13 cellular contexts compared by ENCODE assay signal in genomic region chr10:10798543-10799192, GRCh38.
DNase-seq lines count a peak whose midpoint lies in the region; ATAC-seq, FAIRE-seq and TF ChIP-seq lines count a peak whose summit lies in the region.
"Had no signal": no experiment of that assay in that cellular context is flagged by ENCODE, and none has a peak within 500 bp of the region (broad histone marks: within the 10 kb centered on the region; RNA-seq: fewer than 3 reads in every experiment).

No MANE protein-coding gene starts in this region.

- peak overlapping the region in 1 of 2 experiments; percentile 42 for H2BK12ac ChIP-seq in mesenchymal stem cell (ENCODE audit: low read length in 2 of 2)

- H3K4me3 ChIP-seq in MG63 (0 out of 2 replicates have a peak overlapping the region, but pooled peaks have one; percentile 1), esophagus muscularis mucosa (peak overlapping the region; percentile 38 to 58 (median 48)), mesenchymal stem cell (ENCODE audit: insufficient read depth in 1 of 2, low read depth in 1 of 2, low read length in 2 of 2) (peak overlapping the region in 1 of 2 experiments; percentile 70), body of pancreas (no peak overlapping the region)
- H3K4me3 ChIP-seq: GM12878 had no signal

- TF ChIP-seq POLR2A in esophagus muscularis mucosa (IDR thresholded peaks at IDR 0.05; ENCODE audit: low read depth) (no peak), body of pancreas (IDR thresholded peaks at IDR 0.05) (no peak)

- TF ChIP-seq CTCF in esophagus muscularis mucosa (IDR thresholded peaks at IDR 0.05) (no peak), body of pancreas (IDR thresholded peaks at IDR 0.05) (no peak)

- H3K9ac ChIP-seq in mesenchymal stem cell (ENCODE audit: low read length): peak overlapping the region; percentile 93

- no peaks in the 10 kb centered on the region for H3K79me1 ChIP-seq in mesenchymal stem cell (replicated peaks; ENCODE audit: low read length, poor library complexity, severe bottlenecking)

- H2BK5ac ChIP-seq in mesenchymal stem cell (ENCODE audit: low read depth, low read length, poor library complexity, severe bottlenecking): peak overlapping the region; percentile 9

- no peak overlapping the region for H3K14ac ChIP-seq in mesenchymal stem cell (ENCODE audit: low read length in 2 of 2)

- intact Hi-C loops in esophagus muscularis mucosa (cut with DNase I) (loop anchor here (5.0 to 10.0 kb wide), 2 partner anchors 69 to 216 kb away; partner anchors contain the start of gene CELF2), body of pancreas (cut with DNase I) (no loop called here)

- ATAC-seq in body of pancreas (no peak), HG02884 (IDR thresholded peaks at IDR 0.05; ENCODE audit: unreplicated experiment) (no peak)
- ATAC-seq: GM12878; stimulated activated memory B cell treated with anti-CD40 and anti-IgM and Interleukin-4, amounts not matched to agents 10 μg/mL and 1 μg/mL and 100 μg/mL, for 72 hours had no signal

- peaks cover 12 to 92% (median 77%) of the 10 kb centered on the region in 4 donors for H3K4me1 ChIP-seq in esophagus muscularis mucosa
- H3K4me1 ChIP-seq in mesenchymal stem cell (ENCODE audit: control insufficient read depth, insufficient read depth, low read depth, low read length): peaks cover 7% of the 10 kb centered on the region
- no peaks in the 10 kb centered on the region for H3K4me1 ChIP-seq in body of pancreas

- H3K23ac ChIP-seq in mesenchymal stem cell (ENCODE audit: low read length in 2 of 2): no peak overlapping the region

- H3K4me2 ChIP-seq in mesenchymal stem cell (ENCODE audit: low read length, poor library complexity, severe bottlenecking): peak overlapping the region; percentile 41

- 28% methylated on average over 22 of the region's 22 CpGs for WGBS in esophagus muscularis mucosa
- 72% methylated on average over 12 of the region's 22 CpGs for WGBS in mesenchymal stem cell
- 31 to 44% methylated on average over 22 of the region's 22 CpGs for whole genome bisulfite sequencing in body of pancreas, 2 donors

- H2AFZ ChIP-seq in mesenchymal stem cell (ENCODE audit: low read depth, low read length): no peak overlapping the region

- 0 out of 2 replicates have a peak, but pooled peaks cover 2% of the 10 kb centered on the region for H3K9me3 ChIP-seq in MG63
- no peaks in the 10 kb centered on the region for H3K9me3 ChIP-seq in esophagus muscularis mucosa
- no peaks in the 10 kb centered on the region for H3K9me3 ChIP-seq in mesenchymal stem cell (ENCODE audit: control insufficient read depth, low read length)
- peaks cover 0 to 9% (median 0%) of the 10 kb centered on the region in 3 donors for H3K9me3 ChIP-seq in body of pancreas

- H3K18ac ChIP-seq in mesenchymal stem cell (ENCODE audit: low read depth in 1 of 2, low read length in 2 of 2): peak overlapping the region in 1 of 2 experiments; percentile 66

- H3K27me3 ChIP-seq in MG63 (no peaks in the 10 kb centered on the region), esophagus muscularis mucosa (no peaks in the 10 kb centered on the region), mesenchymal stem cell (ENCODE audit: control insufficient read depth in 1 of 2, insufficient read depth in 1 of 2, low read length in 2 of 2) (no peaks in the 10 kb centered on the region), body of pancreas (no peaks in the 10 kb centered on the region)

- H2AK5ac ChIP-seq in mesenchymal stem cell (ENCODE audit: low read length, severe bottlenecking): peak overlapping the region; percentile 36

- no peak for TF ChIP-seq EP300 in esophagus muscularis mucosa (IDR thresholded peaks at IDR 0.05)

- peak overlapping the region; percentile 83 to 89 (median 84) for H3K27ac ChIP-seq in esophagus muscularis mucosa (replicated peaks in 1 of 4)
- peak overlapping the region; percentile 81 for H3K27ac ChIP-seq in mesenchymal stem cell (ENCODE audit: low read length, poor library complexity, severe bottlenecking)
- peak overlapping the region; percentile 72 for H3K27ac ChIP-seq in temporal lobe (ENCODE audit: low read depth, low read length)
- peak overlapping the region in 1 of 4 donors; percentile 17 for H3K27ac ChIP-seq in body of pancreas

- no peaks in the 10 kb centered on the region for H3K36me3 ChIP-seq in MG63
- no peaks in the 10 kb centered on the region for H3K36me3 ChIP-seq in esophagus muscularis mucosa
- no peaks in the 10 kb centered on the region for H3K36me3 ChIP-seq in mesenchymal stem cell (ENCODE audit: control insufficient read depth in 1 of 2, insufficient read depth in 2 of 2, low read depth in 1 of 2, low read length in 2 of 2)
- no peaks in the 10 kb centered on the region for H3K36me3 ChIP-seq in body of pancreas (replicated peaks in 1 of 2; ENCODE audit: insufficient read depth in 1 of 2, low read depth in 2 of 2)

- DNase-seq in MG63 (no peak), esophagus muscularis mucosa (ENCODE audit: extremely low spot score) (no peak), mesenchymal stem cell (no peak), NCI-H2081 (lab: John Stamatoyannopoulos, UW) (no peak), body of pancreas (no peak), HTR-8/SVneo (ENCODE audit: insufficient read length, low spot score) (no peak)
- DNase-seq: activated T-cell treated with anti-CD3 and anti-CD28 coated beads, Interleukin-2, amount 50 U/mL, for 1 hour; stimulated activated CD4-positive, alpha-beta T cell treated with anti-CD3 and anti-CD28 coated beads, Interleukin-12 subunit alpha, Interleukin-12 subunit beta, amount 100 ng/mL, for 4 hours; T1000 had no signal

- FAIRE-seq in HTR-8/SVneo (lab: Jason Lieb, UNC): no peak
- FAIRE-seq: GM12878 had no signal

- peak overlapping the region; percentile 14 for H4K91ac ChIP-seq in mesenchymal stem cell (ENCODE audit: low read length)

- H2BK15ac ChIP-seq in mesenchymal stem cell (ENCODE audit: low read depth, poor library complexity, severe bottlenecking): no peak overlapping the region

- no peak overlapping the region for H3K4ac ChIP-seq in mesenchymal stem cell (ENCODE audit: low read depth in 1 of 2, low read length in 2 of 2)

- H2BK120ac ChIP-seq in mesenchymal stem cell (ENCODE audit: low read depth, low read length): peak overlapping the region; percentile 54

- peak overlapping the region; percentile 39 for H4K8ac ChIP-seq in mesenchymal stem cell (ENCODE audit: low read length)

Comparison
In these comparisons a context has a peak if more than half of its experiments do, and no peak if none do; other contexts are left out.
1. H3K4me3 ChIP-seq: peak in MG63 (single experiment) and esophagus muscularis mucosa (4 of 4); none in body of pancreas (0 of 2).